Comparison of ENCODE assay signal across 30 cellular contexts in the genomic region with DNA sequence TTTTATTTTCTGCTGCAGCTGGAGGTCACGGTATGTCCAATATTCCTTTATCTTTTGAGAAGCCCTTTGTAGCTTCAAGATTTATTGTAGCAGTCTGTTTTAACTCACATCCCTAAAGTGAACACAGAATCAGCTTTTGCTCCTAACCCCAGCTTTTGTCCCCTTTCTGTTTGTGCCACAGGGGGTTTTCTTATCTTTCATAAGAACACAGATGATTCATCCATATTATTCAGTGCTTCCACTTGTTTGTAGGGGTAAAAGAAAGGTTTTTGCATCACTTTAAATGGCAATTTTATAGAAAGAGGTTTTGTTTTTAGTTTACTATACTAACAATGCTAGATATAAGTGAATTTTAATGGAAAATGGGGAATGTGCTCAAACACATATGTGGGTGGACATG. TPM values are rescaled to one million over a fixed set of nuclear protein-coding genes. Genes with fewer than 3 reads are reported as not detected.
"Had no signal": no experiment of that assay in that cellular context is flagged by ENCODE, and none has a peak within 500 bp of the region (broad histone marks: within the 10 kb centered on the region; RNA-seq: fewer than 3 reads in every experiment).

No MANE protein-coding gene starts in this region.

- H3K9me3 Mint-ChIP-seq: type B pancreatic cell had no signal

- H3K36me3 ChIP-seq: thoracic aorta, vagina had no signal

- H3K27ac Mint-ChIP-seq: activated naive CD8-positive, alpha-beta T cell treated with anti-CD3 and anti-CD28 coated beads for 36 hours; dendritic cell treated with granulocyte-macrophage colony-stimulating factor and Interleukin-4, amounts not matched to agents 40 ng/mL and 50 ng/mL, for 4 days; memory B cell; type B pancreatic cell; WTC11 had no signal

- H3K27ac ChIP-seq: thoracic aorta, vagina had no signal

- ATAC-seq: left cardiac atrium, mucosa of descending colon, sciatic nerve, WTC11 had no signal

- H3K4me3 Mint-ChIP-seq: activated naive CD8-positive, alpha-beta T cell treated with anti-CD3 and anti-CD28 coated beads for 36 hours; dendritic cell treated with granulocyte-macrophage colony-stimulating factor and Interleukin-4, amounts not matched to agents 40 ng/mL and 50 ng/mL, for 4 days; memory B cell; type B pancreatic cell; WTC11 had no signal

- H3K4me1 ChIP-seq: vagina had no signal

- H3K27me3 Mint-ChIP-seq: activated naive CD8-positive, alpha-beta T cell treated with anti-CD3 and anti-CD28 coated beads for 36 hours; dendritic cell treated with granulocyte-macrophage colony-stimulating factor and Interleukin-4, amounts not matched to agents 40 ng/mL and 50 ng/mL, for 4 days; memory B cell; type B pancreatic cell had no signal

- H3K4me2 ChIP-seq: smooth muscle cell had no signal

- H3K9me3 ChIP-seq: thoracic aorta had no signal

- H3K4me3 ChIP-seq: mucosa of descending colon, smooth muscle cell, thoracic aorta, vagina had no signal

- H3K27me3 ChIP-seq: vagina had no signal

- DNase-seq: activated CD4-positive, alpha-beta T cell treated with anti-CD3 and anti-CD28 coated beads for 4 hours; activated CD4-positive, alpha-beta T cell treated with anti-CD3 and anti-CD28 coated beads, Interleukin-2, amount 50 U/mL, for 48 hours; activated naive CD4-positive, alpha-beta T cell treated with Interleukin-2 at 50 U/mL for 16 hours; activated naive CD8-positive, alpha-beta T cell treated with anti-CD3 and anti-CD28 coated beads for 36 hours; activated T-cell treated with anti-CD3 and anti-CD28 coated beads, Interleukin-2, amount 50 U/mL, for 48 hours; amygdala; effector CD4-positive, alpha-beta T cell; erythroblast; hippocampal formation; left cardiac atrium; mucosa of descending colon; occipital lobe; stimulated activated CD4-positive, alpha-beta T cell treated with anti-CD3 and anti-CD28 coated beads, Interleukin-15, amount 100 ng/mL, for 24 hours; stimulated activated CD4-positive, alpha-beta T cell treated with anti-CD3 and anti-CD28 coated beads, Interleukin-2, amount 100 ng/mL, for 48 hours; stimulated activated CD8-positive, alpha-beta memory T cell treated with anti-CD3 and anti-CD28 coated beads, Interleukin-4, amount 100 ng/mL, for 48 hours; stimulated activated naive CD4-positive, alpha-beta T cell; T-helper 9 cell had no signal

- H3K4me1 Mint-ChIP-seq: activated naive CD8-positive, alpha-beta T cell treated with anti-CD3 and anti-CD28 coated beads for 36 hours; memory B cell had no signal

- H3K36me3 Mint-ChIP-seq: activated naive CD8-positive, alpha-beta T cell treated with anti-CD3 and anti-CD28 coated beads for 36 hours; memory B cell had no signal

RNA-seq across cellular contexts. Expression of a gene that starts 21.8 kb away (rescaled TPM):
- total RNA-seq: activated naive CD8-positive, alpha-beta T cell treated with anti-CD3 and anti-CD28 coated beads for 36 hours; cardiac septum; chondrocyte; fibroblast of lung; left cardiac atrium; sciatic nerve; T-helper 1 cell treated with Interleukin-12 subunit alpha and Interleukin-12 subunit beta and Interleukin-4 antibody, amounts not matched to agents 30 ng/mL and 1 ng/mL, for 36 hours; thoracic aorta; WTC11 had no signal
- polyA plus RNA-seq: fibroblast of lung, neural cell, smooth muscle cell had no signal
